In genomic region chr22:29767289-29768051, GRCh38 we compare ENCODE assay signal across 8 cellular contexts. TPM values are rescaled to one million over a fixed set of nuclear protein-coding genes. Genes with fewer than 3 reads are reported as not detected.
DNase-seq lines count a peak whose midpoint lies in the region; ATAC-seq and TF ChIP-seq lines count a peak whose summit lies in the region.

Gene UQCR10, plus strand, starts transcription at chr22:29767369. Its CDS starts 30 bp downstream, at chr22:29767399.

- peaks cover 6% of the 10 kb centered on the region; the same call in 1 of the 2 replicates for H3K4me1 ChIP-seq in Panc1 (ENCODE audit: control insufficient read depth, insufficient read depth, low read length)

- H3K36me3 Mint-ChIP-seq in activated T-cell treated with anti-CD3 and anti-CD28 coated beads, Interleukin-2, amount 50 U/mL, for 72 hours (ENCODE audit: insufficient read depth in 2 of 2), result peaks cover 2 to 12% of the 10 kb centered on the region in 2 donors
- no peaks in the 10 kb centered on the region for H3K36me3 Mint-ChIP-seq in naive B cell
- H3K36me3 Mint-ChIP-seq in stimulated activated effector memory CD8-positive, alpha-beta T cell treated with anti-CD3 and anti-CD28 coated beads, Interleukin-12 subunit alpha, Interleukin-12 subunit beta, amount 100 ng/mL, for 72 hours, result peaks cover 37% of the 10 kb centered on the region

- TSS peak; percentile 95 for BruUV-seq in Panc1 (replicated peaks; lab: Mats Ljungman, UMichigan)

- CTCF ChIA-PET in Panc1 (lab: Charles Lee), result no interaction called here

- intact Hi-C loops in Panc1 (cut with micrococcal nuclease; ENCODE audit: unreplicated experiment), result no loop called here

- no peaks in the 10 kb centered on the region; the same call in 1 of the 2 replicates for H3K36me3 ChIP-seq in Panc1 (ENCODE audit: control insufficient read depth, insufficient read depth, low read length)

- no peak for TF ChIP-seq CTCF in Panc1 (IDR thresholded peaks at IDR 0.05)

- peak within 1 kb of the TSS; percentile 99 to 100 for H3K4me3 Mint-ChIP-seq in activated T-cell treated with anti-CD3 and anti-CD28 coated beads, Interleukin-2, amount 50 U/mL, for 72 hours
- H3K4me3 Mint-ChIP-seq in naive B cell, result peak within 1 kb of the TSS; percentile 95 to 100 (median 99)
- H3K4me3 Mint-ChIP-seq in stimulated activated effector memory CD8-positive, alpha-beta T cell treated with anti-CD3 and anti-CD28 coated beads, Interleukin-12 subunit alpha, Interleukin-12 subunit beta, amount 100 ng/mL, for 72 hours, result peak within 1 kb of the TSS; percentile 99

- peaks cover 55% of the 10 kb centered on the region for H3K4me1 Mint-ChIP-seq in activated T-cell treated with anti-CD3 and anti-CD28 coated beads, Interleukin-2, amount 50 U/mL, for 72 hours (ENCODE audit: low read depth)
- peaks cover 32 to 39% (median 37%) of the 10 kb centered on the region in 3 donors for H3K4me1 Mint-ChIP-seq in naive B cell
- peaks cover 33% of the 10 kb centered on the region for H3K4me1 Mint-ChIP-seq in stimulated activated effector memory CD8-positive, alpha-beta T cell treated with anti-CD3 and anti-CD28 coated beads, Interleukin-12 subunit alpha, Interleukin-12 subunit beta, amount 100 ng/mL, for 72 hours

- peak within 1 kb of the TSS; percentile 97 for H3K27ac Mint-ChIP-seq in activated T-cell treated with anti-CD3 and anti-CD28 coated beads, Interleukin-2, amount 50 U/mL, for 72 hours
- peak within 1 kb of the TSS; percentile 83 to 99 (median 95) for H3K27ac Mint-ChIP-seq in naive B cell
- peak within 1 kb of the TSS; percentile 99 for H3K27ac Mint-ChIP-seq in stimulated activated effector memory CD8-positive, alpha-beta T cell treated with anti-CD3 and anti-CD28 coated beads, Interleukin-12 subunit alpha, Interleukin-12 subunit beta, amount 100 ng/mL, for 72 hours

- in situ Hi-C loops in Panc1 (cut with HindIII; ENCODE audit: low pct_unique_long_range_greater_than_20kb, low sequenced_read_pairs), result no loop called here

- peak within 1 kb of the TSS; percentile 96 for H3K27ac ChIP-seq in Panc1 (ENCODE audit: low read length)

- H3K9me3 ChIP-seq in Panc1 (ENCODE audit: control insufficient read depth, insufficient read depth, low read depth, low read length), result no peaks in the 10 kb centered on the region

- peak within 1 kb of the TSS; percentile 97 to 98 for H3K4me3 ChIP-seq in Panc1 (ENCODE audit: low read depth in 2 of 2, low read length in 2 of 2)

- no peaks in the 10 kb centered on the region for H3K9me3 Mint-ChIP-seq in activated T-cell treated with anti-CD3 and anti-CD28 coated beads, Interleukin-2, amount 50 U/mL, for 72 hours
- no peaks in the 10 kb centered on the region for H3K9me3 Mint-ChIP-seq in naive B cell
- H3K9me3 Mint-ChIP-seq in stimulated activated effector memory CD8-positive, alpha-beta T cell treated with anti-CD3 and anti-CD28 coated beads, Interleukin-12 subunit alpha, Interleukin-12 subunit beta, amount 100 ng/mL, for 72 hours, result no peaks in the 10 kb centered on the region

- H3K27me3 Mint-ChIP-seq in activated T-cell treated with anti-CD3 and anti-CD28 coated beads, Interleukin-2, amount 50 U/mL, for 72 hours (ENCODE audit: low read depth), result no peaks in the 10 kb centered on the region
- no peaks in the 10 kb centered on the region for H3K27me3 Mint-ChIP-seq in naive B cell

- ATAC-seq in GM21528 (IDR thresholded peaks at IDR 0.05; ENCODE audit: low FRiP score, unreplicated experiment) (peak; percentile 69), Panc1 (peak; percentile 91), naive B cell (ENCODE audit: low read depth in 2 of 2) (peak; percentile 80 to 81)
- peak; percentile 85 for ATAC-seq in activated T-cell treated with anti-CD3 and anti-CD28 coated beads, Interleukin-2, amount 50 U/mL, for 72 hours (replicated peaks in 1 of 2)
- peak; percentile 88 for ATAC-seq in stimulated activated effector memory CD8-positive, alpha-beta T cell treated with anti-CD3 and anti-CD28 coated beads, Interleukin-12 subunit alpha, Interleukin-12 subunit beta, amount 100 ng/mL, for 72 hours

- TF ChIP-seq EP300 in Ishikawa (IDR thresholded peaks at IDR 0.05; ENCODE audit: borderline replicate concordance), result no peak

- TF ChIP-seq RAD21 in Ishikawa (IDR thresholded peaks at IDR 0.05; ENCODE audit: low read depth), result no peak

- no peaks in the 10 kb centered on the region for H3K27me3 ChIP-seq in Panc1 (ENCODE audit: control insufficient read depth, insufficient read depth, low read length)

- DNase-seq in DMS 273 treated with DMSO at 0.1 percent for 48 hours (lab: John Stamatoyannopoulos, UW) (peak; percentile 76), Panc1 (ENCODE audit: low read depth, low spot score) (no peak), fibroblast of gingiva (ENCODE audit: low read depth) (peak; percentile 87), naive B cell (peak; percentile 90)
- DNase-seq in activated T-cell treated with anti-CD3 and anti-CD28 coated beads, Interleukin-2, amount 50 U/mL, for 72 hours, result peak; percentile 93 to 96
- peak; percentile 81 to 95 for DNase-seq in stimulated activated effector memory CD8-positive, alpha-beta T cell treated with anti-CD3 and anti-CD28 coated beads, Interleukin-12 subunit alpha, Interleukin-12 subunit beta, amount 100 ng/mL, for 72 hours (ENCODE audit: low spot score in 2 of 2)

- POLR2A ChIA-PET in Panc1 (lab: Charles Lee), result interaction anchor here (0.6 kb wide), 1 partner anchor 390 kb away, joined by 4 read pairs; no protein-coding TSS in a partner anchor

TF ChIP-seq in Ishikawa, 13 proteins besides CTCF, POLR2A, EP300 and RAD21:
- TF ChIP-seq MAX (IDR thresholded peaks at IDR 0.05) (peak; percentile 57), CEBPB (IDR thresholded peaks at IDR 0.05) (no peak), TAF1 (IDR thresholded peaks at IDR 0.05; ENCODE audit: low read depth) (peak; percentile 93), TEAD4 (IDR thresholded peaks at IDR 0.05) (no peak), TCF12 (IDR thresholded peaks at IDR 0.05; ENCODE audit: low read depth) (peak; percentile 21; the same call in 1 of the 2 replicates), YY1 (IDR thresholded peaks at IDR 0.05; ENCODE audit: low read depth) (peak; percentile 96), ZBTB7A (IDR thresholded peaks at IDR 0.05; ENCODE audit: low read depth) (no peak), EGR1 (IDR thresholded peaks at IDR 0.05) (no peak)

RNA-seq across cellular contexts. Expression of gene UQCR10, which starts in this region (rescaled TPM):
- 93.7 TPM for total RNA-seq in Panc1 (2021; ENCODE audit: unreplicated experiment)
- polyA plus RNA-seq in Panc1 (2012; ENCODE audit: insufficient read length), result 172 TPM
- total RNA-seq in activated T-cell treated with anti-CD3 and anti-CD28 coated beads, Interleukin-2, amount 50 U/mL, for 72 hours, result 10 to 100 TPM; 62.4 to 63.4 TPM
- 100 to 1,000 TPM; 219 to 318 (median 274) TPM for polyA plus RNA-seq in naive B cell (ENCODE audit: low read depth in 6 of 6)
